In genomic region chr2:20724500-20725053, GRCh38 we compare ENCODE assay signal across 24 cellular contexts. TPM values are rescaled to one million over a fixed set of nuclear protein-coding genes. Genes with fewer than 3 reads are reported as not detected.
"Had no signal": no experiment of that assay in that cellular context is flagged by ENCODE, and none has a peak within 500 bp of the region (broad histone marks: within the 10 kb centered on the region; RNA-seq: fewer than 3 reads in every experiment).

No MANE protein-coding gene starts in this region.

- H3K27ac ChIP-seq: dorsolateral prefrontal cortex, ovary, right atrium auricular region, sigmoid colon, skin epidermis, upper lobe of left lung, uterus had no signal

- ATAC-seq: esophagus mucosa, heart left ventricle, left colon, left ventricle myocardium superior, natural killer cell had no signal

- H3K4me1 ChIP-seq: sigmoid colon, uterus had no signal

- H3K27me3 ChIP-seq: dorsolateral prefrontal cortex, heart left ventricle, ovary, right atrium auricular region, sigmoid colon, upper lobe of left lung, uterus had no signal

- FAIRE-seq: endometrium, frontal cortex had no signal

- H3K36me3 ChIP-seq: heart left ventricle, ovary, right atrium auricular region, upper lobe of left lung, uterus had no signal

- H3K9me3 Mint-ChIP-seq: natural killer cell had no signal

- H3K9me3 ChIP-seq: ovary, right atrium auricular region, upper lobe of left lung, uterus had no signal

- DNase-seq: cortex of kidney; dorsolateral prefrontal cortex; effector memory CD4-positive, alpha-beta T cell; heart left ventricle; hippocampal formation; left colon; left ventricle myocardium superior; natural killer cell; ovary; sigmoid colon; stimulated activated CD4-positive, alpha-beta T cell treated with anti-CD3 and anti-CD28 coated beads, Interleukin-2, amount 100 ng/mL, for 24 hours; stimulated activated naive CD4-positive, alpha-beta T cell treated with Interleukin-2 at 50 U/mL for 16 hours; substantia nigra; upper lobe of left lung; uterus had no signal

- H3K27ac Mint-ChIP-seq: natural killer cell had no signal

- H3K4me3 ChIP-seq: dorsolateral prefrontal cortex, heart left ventricle, lung, ovary, right atrium auricular region, sigmoid colon, skin epidermis, upper lobe of left lung, uterus had no signal

- H3K36me3 Mint-ChIP-seq: natural killer cell had no signal

- H3K4me3 Mint-ChIP-seq: natural killer cell, neural crest cell had no signal

RNA-seq across cellular contexts. Expression of gene GDF7, which starts 57.6 kb away (rescaled TPM):
- total RNA-seq: myocyte had no signal
- polyA plus RNA-seq: fibroblast of lung had no signal
